Comparison of ENCODE assay signal across 15 cellular contexts in the genomic region with DNA sequence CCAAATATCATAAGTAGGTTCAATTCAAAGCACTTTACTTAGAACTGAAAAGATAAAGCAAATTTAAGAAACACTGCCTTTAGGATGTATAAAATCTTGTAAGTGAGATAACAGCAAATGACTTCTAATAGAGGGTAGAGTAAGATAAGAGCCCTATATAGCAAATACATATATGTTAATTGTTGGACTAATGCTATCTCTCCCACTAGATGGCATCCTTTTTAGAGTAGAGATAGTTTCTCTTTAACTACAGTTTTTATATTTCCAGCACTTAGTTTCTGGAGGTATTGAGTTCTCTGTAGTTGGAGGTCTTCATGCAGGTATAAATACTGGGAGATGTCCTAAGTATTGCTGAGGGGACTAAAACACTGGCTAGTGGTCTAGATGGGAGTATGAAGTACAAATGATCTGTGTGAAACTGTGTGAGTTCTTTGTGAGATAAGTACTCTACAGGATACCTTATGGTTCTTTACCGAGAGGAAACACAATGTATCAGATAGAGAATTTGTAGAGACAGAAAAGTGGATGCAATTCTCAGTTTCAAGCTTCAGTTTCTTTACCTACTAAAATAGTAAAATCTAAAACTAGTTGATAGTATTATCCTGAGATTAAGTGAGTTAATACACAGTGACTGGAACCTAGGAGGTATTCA.
DNase-seq lines count a peak whose midpoint lies in the region; ATAC-seq and TF ChIP-seq lines count a peak whose summit lies in the region.
"Had no signal": no experiment of that assay in that cellular context is flagged by ENCODE, and none has a peak within 500 bp of the region (broad histone marks: within the 10 kb centered on the region; RNA-seq: fewer than 3 reads in every experiment).

No MANE protein-coding gene starts in this region.

- no peaks in the 10 kb centered on the region for H3K9me3 Mint-ChIP-seq in stimulated activated naive B cell treated with anti-CD40 and anti-IgM and Interleukin-4, amounts not matched to agents 10 μg/mL and 1 μg/mL and 100 μg/mL, for 72 hours
- H3K9me3 Mint-ChIP-seq: activated CD4-positive, alpha-beta T cell treated with anti-CD3 and anti-CD28 coated beads, Interleukin-2, amount 10 ng/mL, durations not matched to agents 24 days and 14 days had no signal

- no peaks in the 10 kb centered on the region for H3K9me2 ChIP-seq in SK-N-SH

- H3K27me3 ChIP-seq in SK-N-SH (ENCODE audit: insufficient read depth) (no peaks in the 10 kb centered on the region), KMS-11 (ENCODE audit: insufficient read depth, low read depth) (no peaks in the 10 kb centered on the region), osteoblast (ENCODE audit: insufficient read depth, low read length) (no peaks in the 10 kb centered on the region)

- no peak for TF ChIP-seq RAD21 in SK-N-SH (IDR thresholded peaks at IDR 0.05; ENCODE audit: low read length)

- no peaks in the 10 kb centered on the region for H3K79me2 ChIP-seq in SK-N-SH (ENCODE audit: insufficient read depth)
- H3K79me2 ChIP-seq in KMS-11 (ENCODE audit: insufficient read depth, low read depth) = no peaks in the 10 kb centered on the region
- H3K79me2 ChIP-seq in osteoblast (ENCODE audit: insufficient read depth, low read length) = no peaks in the 10 kb centered on the region

- no peak overlapping the region for H3K27ac Mint-ChIP-seq in stimulated activated naive B cell treated with anti-CD40 and anti-IgM and Interleukin-4, amounts not matched to agents 10 μg/mL and 1 μg/mL and 100 μg/mL, for 72 hours
- H3K27ac Mint-ChIP-seq: activated CD4-positive, alpha-beta T cell treated with anti-CD3 and anti-CD28 coated beads, Interleukin-2, amount 10 ng/mL, durations not matched to agents 24 days and 14 days had no signal

- TF ChIP-seq CTCF in SK-N-SH (IDR thresholded peaks at IDR 0.05) = peak; percentile 57
- TF ChIP-seq CTCF in KMS-11 (conservative IDR thresholded peaks at IDR 0.05; ENCODE audit: low read depth, low read length) = peak; percentile 74
- TF ChIP-seq CTCF in VCaP (conservative IDR thresholded peaks at IDR 0.05) = peak; percentile 61
- no peak for TF ChIP-seq CTCF in osteoblast (IDR thresholded peaks at IDR 0.05; ENCODE audit: extremely low read depth, low read depth, low read length)
- TF ChIP-seq CTCF in GM20000 (IDR thresholded peaks at IDR 0.05; ENCODE audit: extremely low read depth, missing control alignments) = no peak

- DNase-seq in SK-N-SH = peak; percentile 3
- DNase-seq in stimulated activated naive B cell treated with anti-CD40 and anti-IgM and Interleukin-4, amounts not matched to agents 10 μg/mL and 1 μg/mL and 100 μg/mL, for 72 hours = no peak
- no peak for DNase-seq in AG08396 (ENCODE audit: low spot score)
- no peak for DNase-seq in osteoblast (ENCODE audit: insufficient read length, low spot score, missing footprints)
- DNase-seq in GM20000 (ENCODE audit: low spot score) = no peak
- DNase-seq: activated CD4-positive, alpha-beta T cell treated with anti-CD3 and anti-CD28 coated beads, Interleukin-2, amount 10 ng/mL, durations not matched to agents 24 days and 14 days; activated naive CD4-positive, alpha-beta T cell; cortex of kidney; midbrain; NCI-H1048 had no signal

- H3K27ac ChIP-seq in SK-N-SH (ENCODE audit: low read depth in 2 of 2, low read length in 1 of 2) (no peak overlapping the region), KMS-11 (peak overlapping the region; percentile 75), VCaP (no peak overlapping the region), osteoblast (ENCODE audit: low read depth, low read length) (no peak overlapping the region)
- H3K27ac ChIP-seq: skin epidermis had no signal

- no peak overlapping the region for H3K4me3 Mint-ChIP-seq in stimulated activated naive B cell treated with anti-CD40 and anti-IgM and Interleukin-4, amounts not matched to agents 10 μg/mL and 1 μg/mL and 100 μg/mL, for 72 hours
- H3K4me3 Mint-ChIP-seq: activated CD4-positive, alpha-beta T cell treated with anti-CD3 and anti-CD28 coated beads, Interleukin-2, amount 10 ng/mL, durations not matched to agents 24 days and 14 days had no signal

- no peak for ATAC-seq in SK-N-SH treated with all-trans-retinoic acid at 6 μM for 48 hours
- peak; percentile 53 to 67 for ATAC-seq in stimulated activated naive B cell treated with anti-CD40 and anti-IgM and Interleukin-4, amounts not matched to agents 10 μg/mL and 1 μg/mL and 100 μg/mL, for 72 hours (replicated peaks)
- ATAC-seq: Right ventricle myocardium inferior had no signal

- H2AFZ ChIP-seq in SK-N-SH (ENCODE audit: low read depth) (no peak overlapping the region), KMS-11 (ENCODE audit: low read depth) (0 out of 2 replicates have a peak overlapping the region, but pooled peaks have one; percentile 22), osteoblast (ENCODE audit: low read length) (no peak overlapping the region)

- H3K4me1 Mint-ChIP-seq in stimulated activated naive B cell treated with anti-CD40 and anti-IgM and Interleukin-4, amounts not matched to agents 10 μg/mL and 1 μg/mL and 100 μg/mL, for 72 hours = peaks cover 6 to 11% of the 10 kb centered on the region in 2 donors
- H3K4me1 Mint-ChIP-seq: activated CD4-positive, alpha-beta T cell treated with anti-CD3 and anti-CD28 coated beads, Interleukin-2, amount 10 ng/mL, durations not matched to agents 24 days and 14 days had no signal

- CTCF ChIA-PET in SK-N-SH (lab: Yijun Ruan, JAX) = interaction anchor here (0.8 kb wide), 2 partner anchors 8 to 54 kb away, joined by 3 read pairs; no protein-coding TSS in a partner anchor

- H3K9me3 ChIP-seq in SK-N-SH = no peaks in the 10 kb centered on the region
- no peaks in the 10 kb centered on the region for H3K9me3 ChIP-seq in osteoblast (ENCODE audit: low read depth, low read length)

- no peaks in the 10 kb centered on the region for H3K27me3 Mint-ChIP-seq in stimulated activated naive B cell treated with anti-CD40 and anti-IgM and Interleukin-4, amounts not matched to agents 10 μg/mL and 1 μg/mL and 100 μg/mL, for 72 hours
- H3K27me3 Mint-ChIP-seq: activated CD4-positive, alpha-beta T cell treated with anti-CD3 and anti-CD28 coated beads, Interleukin-2, amount 10 ng/mL, durations not matched to agents 24 days and 14 days had no signal

- no peak for TF ChIP-seq EP300 in SK-N-SH (IDR thresholded peaks at IDR 0.05; ENCODE audit: borderline replicate concordance in 1 of 2, low read depth in 1 of 2, low read length in 1 of 2)

- H3F3A ChIP-seq in SK-N-SH (replicated peaks; ENCODE audit: insufficient read depth) = no peaks in the 10 kb centered on the region

- H3K4me2 ChIP-seq in SK-N-SH (no peak overlapping the region), KMS-11 (peak overlapping the region; percentile 77), osteoblast (ENCODE audit: insufficient read depth, low read length) (no peak overlapping the region)

- WGBS in SK-N-SH (ENCODE audit: low lambda C conversion rate) = 15% methylated on average over 1 of the region's 1 CpG

- H3K4me3 ChIP-seq in SK-N-SH (ENCODE audit: low read depth in 2 of 2, low read length in 1 of 2) (no peak overlapping the region; a peak in 1 of 4 replicates), KMS-11 (IDR thresholded peaks at IDR 0.05; ENCODE audit: insufficient read depth, low read depth, low read length) (no peak overlapping the region), osteoblast (ENCODE audit: insufficient read depth, low read length) (no peak overlapping the region)
- H3K4me3 ChIP-seq: skin epidermis had no signal

- H3K9ac ChIP-seq in SK-N-SH (no peak overlapping the region), KMS-11 (peak overlapping the region; percentile 15; the same call in 1 of the 2 replicates)

- H3K36me3 ChIP-seq in SK-N-SH (replicated peaks in 1 of 2; ENCODE audit: control insufficient read depth in 1 of 2, insufficient read depth in 2 of 2, low read length in 1 of 2) = no peaks in the 10 kb centered on the region
- H3K36me3 ChIP-seq in KMS-11 (ENCODE audit: insufficient read depth) = no peaks in the 10 kb centered on the region
- no peaks in the 10 kb centered on the region for H3K36me3 ChIP-seq in osteoblast (ENCODE audit: insufficient read depth, low read length)

- no peaks in the 10 kb centered on the region for H3K4me1 ChIP-seq in SK-N-SH (ENCODE audit: control insufficient read depth in 1 of 2, insufficient read depth in 2 of 2, low read depth in 1 of 2, low read length in 1 of 2)
- peaks cover 90% of the 10 kb centered on the region for H3K4me1 ChIP-seq in KMS-11 (ENCODE audit: low read depth, poor library complexity, severe bottlenecking)
- H3K4me1 ChIP-seq in osteoblast (ENCODE audit: insufficient read depth, low read length) = no peaks in the 10 kb centered on the region

- POLR2A ChIA-PET in SK-N-SH (lab: Yijun Ruan, JAX) = no interaction called here

- H4K20me1 ChIP-seq in SK-N-SH (ENCODE audit: insufficient read depth) (no peaks in the 10 kb centered on the region), KMS-11 (ENCODE audit: insufficient read depth) (no peaks in the 10 kb centered on the region), osteoblast (ENCODE audit: insufficient read depth, low read length) (no peaks in the 10 kb centered on the region)

- peaks cover 0 to 11% of the 10 kb centered on the region in 2 donors for H3K36me3 Mint-ChIP-seq in stimulated activated naive B cell treated with anti-CD40 and anti-IgM and Interleukin-4, amounts not matched to agents 10 μg/mL and 1 μg/mL and 100 μg/mL, for 72 hours

TF ChIP-seq in SK-N-SH, 30 proteins besides CTCF, POLR2A, EP300 and RAD21 (continues in another document):
- TF ChIP-seq NRF1 (IDR thresholded peaks at IDR 0.05; ENCODE audit: low read depth, low read length) = no peak
- no peak for TF ChIP-seq MEF2A (IDR thresholded peaks at IDR 0.05; ENCODE audit: borderline replicate concordance, low read depth)
- no peak for TF ChIP-seq SIN3A (IDR thresholded peaks at IDR 0.05; ENCODE audit: borderline replicate concordance, low read depth, low read length)
- no peak for TF ChIP-seq ELF1 (IDR thresholded peaks at IDR 0.05)
- TF ChIP-seq TAF1 (IDR thresholded peaks at IDR 0.05; ENCODE audit: borderline replicate concordance, low read depth, low read length) = no peak

Comparison
In these comparisons a context has a peak if more than half of its experiments do, and no peak if none do; other contexts are left out.
1. CTCF ChIP-seq: peak in SK-N-SH (single experiment), KMS-11 (single experiment) and VCaP (single experiment); none in osteoblast (single experiment) and GM20000 (single experiment).